In the genomic region with DNA sequence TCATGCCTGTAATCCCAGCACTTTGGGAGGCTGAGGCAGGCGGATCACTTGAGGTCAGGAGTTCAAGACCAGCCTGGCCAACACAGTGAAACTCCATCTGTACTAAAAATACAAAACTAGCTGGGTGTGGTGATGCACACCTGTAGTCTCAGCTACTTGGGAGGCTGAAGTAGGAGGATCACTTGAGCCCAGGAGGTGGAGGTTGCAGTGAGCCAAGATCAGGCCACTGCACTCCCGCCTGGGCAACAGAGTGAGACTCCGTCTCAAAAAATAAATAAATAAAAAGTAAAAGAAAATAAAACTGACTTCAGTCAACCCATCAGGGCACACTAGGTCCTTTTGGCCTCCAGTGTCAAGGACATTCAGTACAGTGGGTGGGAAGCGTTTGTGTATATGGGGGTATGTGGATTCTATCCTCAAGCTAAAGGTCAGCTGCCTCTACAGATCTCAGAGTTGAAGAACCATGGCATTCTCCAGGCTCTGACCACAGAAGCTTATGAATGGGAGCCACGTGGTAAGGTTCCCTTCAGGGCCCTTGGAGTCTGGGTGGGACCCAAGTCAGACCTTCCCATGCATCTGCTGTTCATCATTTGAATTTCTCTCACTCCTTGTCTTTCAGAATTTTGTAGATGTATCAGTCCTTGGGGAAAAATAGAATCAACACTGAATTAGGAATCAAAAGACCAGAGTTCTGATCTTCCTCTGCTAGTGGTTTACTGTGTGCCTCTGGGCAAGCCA, we compare ENCODE assay signal across 5 cellular contexts. TPM values are rescaled to one million over a fixed set of nuclear protein-coding genes. Genes with fewer than 3 reads are reported as not detected.
"Had no signal": no experiment of that assay in that cellular context is flagged by ENCODE, and none has a peak within 500 bp of the region (broad histone marks: within the 10 kb centered on the region; RNA-seq: fewer than 3 reads in every experiment).

No MANE protein-coding gene starts in this region.

RNA-seq across cellular contexts. Expression of a gene that starts 55.7 kb away (rescaled TPM):
- total RNA-seq: aorta, ascending aorta, breast epithelium, bronchial epithelial cell, cardiac muscle cell had no signal
- polyA plus RNA-seq: cardiac muscle cell had no signal
